In the genomic region with DNA sequence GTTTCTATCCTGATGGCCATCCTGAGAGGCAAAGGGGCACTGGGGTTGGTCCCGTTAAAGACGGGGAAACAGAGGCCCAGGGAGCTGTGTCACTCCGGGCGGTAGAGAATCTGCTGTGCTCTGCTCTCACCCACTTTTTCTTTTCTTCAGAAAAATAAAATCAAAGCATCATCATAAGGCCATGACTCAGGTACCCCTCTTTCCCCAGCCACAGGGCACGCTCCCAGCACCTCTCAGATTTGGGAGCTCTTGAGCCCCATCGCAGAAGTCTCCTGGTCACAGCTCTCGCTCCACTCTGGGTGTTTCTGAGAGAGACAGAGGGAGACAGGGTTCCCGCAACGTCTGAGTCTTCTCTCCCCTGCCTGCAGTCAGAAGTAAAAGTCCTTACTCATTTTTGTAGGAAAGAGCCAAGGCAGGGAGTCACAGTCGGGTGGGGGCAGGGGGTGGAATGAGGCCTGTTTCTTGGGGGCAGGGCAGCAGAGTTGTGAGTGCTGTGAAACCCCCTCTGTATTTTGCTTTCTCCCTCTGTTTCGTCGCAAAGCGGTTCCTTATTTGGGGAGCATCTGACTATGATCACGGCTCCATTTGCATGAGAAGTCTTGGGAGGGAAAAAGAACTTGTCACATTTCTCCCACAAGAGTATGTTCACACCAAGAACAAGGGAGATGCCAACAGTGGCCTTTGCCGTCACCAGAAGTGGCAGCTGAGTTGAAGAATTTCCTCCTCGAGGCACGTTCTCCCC, we compare ENCODE assay signal across 19 cellular contexts.
DNase-seq lines count a peak whose midpoint lies in the region; ATAC-seq and TF ChIP-seq lines count a peak whose summit lies in the region.
"Had no signal": no experiment of that assay in that cellular context is flagged by ENCODE, and none has a peak within 500 bp of the region (broad histone marks: within the 10 kb centered on the region; RNA-seq: fewer than 3 reads in every experiment).

No MANE protein-coding gene starts in this region.

- H3K23me2 ChIP-seq in H9 (ENCODE audit: insufficient read length, low read depth, low read length, poor library complexity, severe bottlenecking), result no peaks in the 10 kb centered on the region

- no peak overlapping the region for H2BK15ac ChIP-seq in H9 (ENCODE audit: low read depth, low read length)

- H3K4me3 Mint-ChIP-seq in H9 (no peak overlapping the region), osteocyte (ENCODE audit: unreplicated experiment) (no peak overlapping the region), T-helper 17 cell (no peak overlapping the region), glutamatergic neuron (ENCODE audit: unreplicated experiment) (no peak overlapping the region)
- no peak overlapping the region for H3K4me3 Mint-ChIP-seq in activated CD8-positive, alpha-beta memory T cell treated with anti-CD3 and anti-CD28 coated beads, Interleukin-2, amount 10 ng/mL, durations not matched to agents 7 days and 5 days
- H3K4me3 Mint-ChIP-seq: activated CD4-positive, alpha-beta T cell treated with anti-CD3 and anti-CD28 coated beads for 36 hours; activated naive CD4-positive, alpha-beta T cell treated with anti-CD3 and anti-CD28 coated beads, Interleukin-2, amount 50 U/mL, for 24 hours; stimulated activated effector memory CD8-positive, alpha-beta T cell treated with anti-CD3 and anti-CD28 coated beads, Interleukin-12 subunit alpha, Interleukin-12 subunit beta, amount 100 ng/mL, for 72 hours had no signal

- H3K9ac ChIP-seq in H9 (ENCODE audit: extremely low read depth, insufficient read length, low read length) (no peak overlapping the region), iPS-20b (ENCODE audit: low read depth, low read length) (peak overlapping the region; percentile 34; the same call in 1 of the 2 replicates)

- H2BK120ac ChIP-seq in H9 (ENCODE audit: low read depth, low read length, poor library complexity, severe bottlenecking), result no peak overlapping the region

- no peak overlapping the region for H4K5ac ChIP-seq in H9 (ENCODE audit: insufficient read length, low read depth, low read length)

- H3K27ac ChIP-seq in H9 (ENCODE audit: insufficient read length, low read depth, low read length) (no peak overlapping the region), iPS-20b (ENCODE audit: low read length) (no peak overlapping the region)
- H3K27ac ChIP-seq: thoracic aorta had no signal

- H3K79me1 ChIP-seq in H9 (ENCODE audit: insufficient read depth, low read depth, low read length, poor library complexity, severe bottlenecking), result no peaks in the 10 kb centered on the region

- peak overlapping the region in 2 of 3 experiments; percentile 82 to 90; a peak in 4 of 7 replicates for H3K27ac Mint-ChIP-seq in H9
- H3K27ac Mint-ChIP-seq in activated CD8-positive, alpha-beta memory T cell treated with anti-CD3 and anti-CD28 coated beads, Interleukin-2, amount 10 ng/mL, durations not matched to agents 7 days and 5 days, result no peak overlapping the region
- H3K27ac Mint-ChIP-seq in osteocyte (ENCODE audit: unreplicated experiment), result no peak overlapping the region
- no peak overlapping the region for H3K27ac Mint-ChIP-seq in T-helper 17 cell
- H3K27ac Mint-ChIP-seq in glutamatergic neuron (ENCODE audit: unreplicated experiment), result no peak overlapping the region
- H3K27ac Mint-ChIP-seq: activated CD4-positive, alpha-beta T cell treated with anti-CD3 and anti-CD28 coated beads for 36 hours; activated naive CD4-positive, alpha-beta T cell treated with anti-CD3 and anti-CD28 coated beads, Interleukin-2, amount 50 U/mL, for 24 hours; stimulated activated effector memory CD8-positive, alpha-beta T cell treated with anti-CD3 and anti-CD28 coated beads, Interleukin-12 subunit alpha, Interleukin-12 subunit beta, amount 100 ng/mL, for 72 hours had no signal

- H3K56ac ChIP-seq in H9 (ENCODE audit: insufficient read length, low read depth, low read length), result no peak overlapping the region

- H3K4me1 ChIP-seq in H9 (ENCODE audit: insufficient read depth, low read length) (no peaks in the 10 kb centered on the region), iPS-20b (ENCODE audit: insufficient read depth, low read length) (peaks cover 9% of the 10 kb centered on the region)

- H3K36me3 ChIP-seq in iPS-20b (ENCODE audit: insufficient read depth, low read depth, low read length), result no peaks in the 10 kb centered on the region
- H3K36me3 ChIP-seq: thoracic aorta had no signal

- no peak overlapping the region for H3K23ac ChIP-seq in H9 (ENCODE audit: insufficient read length, low read depth, low read length)

- no peak overlapping the region for H4K91ac ChIP-seq in H9 (ENCODE audit: insufficient read length, low read depth, low read length)

- no peaks in the 10 kb centered on the region for H3K79me2 ChIP-seq in H9 (ENCODE audit: insufficient read depth, low read length)

- no peak overlapping the region for H3K4me2 ChIP-seq in H9 (ENCODE audit: insufficient read depth, insufficient read length, low read length)

- no peak for TF ChIP-seq CTCF in H9 (conservative IDR thresholded peaks at IDR 0.05)
- no peak for TF ChIP-seq CTCF in osteocyte (IDR thresholded peaks at IDR 0.05)
- no peak for TF ChIP-seq CTCF in glutamatergic neuron (IDR thresholded peaks at IDR 0.05; ENCODE audit: partially characterized antibody, unreplicated experiment)

- no peak overlapping the region for H3K4ac ChIP-seq in H9 (ENCODE audit: low read depth, low read length)

- H3K14ac ChIP-seq in H9 (ENCODE audit: insufficient read depth, low read length), result peak overlapping the region; percentile 33; the same call in 1 of the 2 replicates

- no peak overlapping the region for H2BK5ac ChIP-seq in H9 (ENCODE audit: insufficient read length, low read length)

- H3K27me3 ChIP-seq in H9 (ENCODE audit: insufficient read depth, low read length), result no peaks in the 10 kb centered on the region
- H3K27me3 ChIP-seq in iPS-20b (ENCODE audit: insufficient read depth, low read length), result no peaks in the 10 kb centered on the region

- no peak overlapping the region for H3T11ph ChIP-seq in H9 (ENCODE audit: low read length)

- no peak overlapping the region for H2BK12ac ChIP-seq in H9 (ENCODE audit: insufficient read length, low read depth, low read length)

- no peaks in the 10 kb centered on the region for H3K36me3 Mint-ChIP-seq in H9 (ENCODE audit: insufficient read depth in 1 of 3, low read depth in 3 of 3)
- H3K36me3 Mint-ChIP-seq in activated CD8-positive, alpha-beta memory T cell treated with anti-CD3 and anti-CD28 coated beads, Interleukin-2, amount 10 ng/mL, durations not matched to agents 7 days and 5 days, result no peaks in the 10 kb centered on the region
- H3K36me3 Mint-ChIP-seq in osteocyte (ENCODE audit: unreplicated experiment), result no peaks in the 10 kb centered on the region
- H3K36me3 Mint-ChIP-seq in T-helper 17 cell (ENCODE audit: low read depth), result peaks cover 8% of the 10 kb centered on the region
- H3K36me3 Mint-ChIP-seq in glutamatergic neuron (ENCODE audit: unreplicated experiment), result no peaks in the 10 kb centered on the region
- H3K36me3 Mint-ChIP-seq: activated naive CD4-positive, alpha-beta T cell treated with anti-CD3 and anti-CD28 coated beads, Interleukin-2, amount 50 U/mL, for 24 hours; stimulated activated effector memory CD8-positive, alpha-beta T cell treated with anti-CD3 and anti-CD28 coated beads, Interleukin-12 subunit alpha, Interleukin-12 subunit beta, amount 100 ng/mL, for 72 hours had no signal

- DNase-seq in H9 (no peak), osteocyte (ENCODE audit: extremely low spot score, unreplicated experiment) (peak; percentile 60), T-helper 17 cell (no peak), HuH-7.5 (ENCODE audit: low spot score) (no peak), HEK293T (ENCODE audit: extremely low spot score) (no peak), glutamatergic neuron (no peak)
- peak; percentile 35 for DNase-seq in activated CD8-positive, alpha-beta memory T cell treated with anti-CD3 and anti-CD28 coated beads, Interleukin-2, amount 10 ng/mL, durations not matched to agents 7 days and 5 days
- DNase-seq: activated CD4-positive, alpha-beta T cell treated with anti-CD3 and anti-CD28 coated beads for 36 hours; hippocampal formation; Kasumi-1; kidney glomerular epithelial cell; NCI-H1092; NCI-H2029; NCI-H446; RPMI8226 had no signal

- H3K4me3 ChIP-seq in iPS-20b (ENCODE audit: low read length), result no peak overlapping the region
- H3K4me3 ChIP-seq: thoracic aorta had no signal

- H3K9me3 ChIP-seq in H9 (ENCODE audit: control insufficient read depth, low read depth, low read length), result no peaks in the 10 kb centered on the region
- H3K9me3 ChIP-seq in iPS-20b (ENCODE audit: insufficient read depth, low read depth, low read length), result no peaks in the 10 kb centered on the region
- H3K9me3 ChIP-seq in T-helper 17 cell (ENCODE audit: control insufficient read depth, low read length, poor library complexity, severe bottlenecking), result no peaks in the 10 kb centered on the region
- H3K9me3 ChIP-seq: thoracic aorta had no signal

- H3K4me1 Mint-ChIP-seq in H9, result peaks cover 26 to 29% of the 10 kb centered on the region in 2 experiments
- H3K4me1 Mint-ChIP-seq in activated CD8-positive, alpha-beta memory T cell treated with anti-CD3 and anti-CD28 coated beads, Interleukin-2, amount 10 ng/mL, durations not matched to agents 7 days and 5 days, result peaks cover 12% of the 10 kb centered on the region
- no peaks in the 10 kb centered on the region for H3K4me1 Mint-ChIP-seq in osteocyte (ENCODE audit: unreplicated experiment)
- H3K4me1 Mint-ChIP-seq in T-helper 17 cell, result peaks cover 32% of the 10 kb centered on the region
- peaks cover 11% of the 10 kb centered on the region for H3K4me1 Mint-ChIP-seq in glutamatergic neuron (ENCODE audit: low read depth, unreplicated experiment)

- whole genome bisulfite sequencing in H9 (ENCODE audit: extremely low coverage, insufficient read length, low lambda C conversion rate), result no CpG with 5 or more reads among the region's 17 CpGs

- CTCF ChIA-PET in activated CD8-positive, alpha-beta memory T cell treated with anti-CD3 and anti-CD28 coated beads, Interleukin-2, amount 10 ng/mL, durations not matched to agents 7 days and 5 days (lab: Charles Lee), result no interaction called here
- CTCF ChIA-PET in HEK293T (lab: Yijun Ruan, JAX), result no interaction called here

- no peaks in the 10 kb centered on the region for H4K20me1 ChIP-seq in H9 (ENCODE audit: control insufficient read depth, insufficient read depth, insufficient read length)

- POLR2A ChIA-PET in HEK293T (lab: Yijun Ruan, JAX), result no interaction called here

- no peak overlapping the region for H2BK20ac ChIP-seq in H9 (ENCODE audit: low read depth, low read length, poor library complexity, severe bottlenecking)

- H2AFZ ChIP-seq in H9 (ENCODE audit: low read length), result no peak overlapping the region

- H3K9me3 Mint-ChIP-seq in H9 (no peaks in the 10 kb centered on the region), osteocyte (ENCODE audit: unreplicated experiment) (no peaks in the 10 kb centered on the region), glutamatergic neuron (ENCODE audit: unreplicated experiment) (peaks cover 3% of the 10 kb centered on the region)
- no peaks in the 10 kb centered on the region for H3K9me3 Mint-ChIP-seq in activated CD8-positive, alpha-beta memory T cell treated with anti-CD3 and anti-CD28 coated beads, Interleukin-2, amount 10 ng/mL, durations not matched to agents 7 days and 5 days (ENCODE audit: low read depth)
- H3K9me3 Mint-ChIP-seq: activated naive CD4-positive, alpha-beta T cell treated with anti-CD3 and anti-CD28 coated beads, Interleukin-2, amount 50 U/mL, for 24 hours; stimulated activated effector memory CD8-positive, alpha-beta T cell treated with anti-CD3 and anti-CD28 coated beads, Interleukin-12 subunit alpha, Interleukin-12 subunit beta, amount 100 ng/mL, for 72 hours had no signal

- H3K27me3 Mint-ChIP-seq in H9 (ENCODE audit: low read depth) (peaks cover 2% of the 10 kb centered on the region), osteocyte (ENCODE audit: unreplicated experiment) (peaks cover 6% of the 10 kb centered on the region), T-helper 17 cell (no peaks in the 10 kb centered on the region), glutamatergic neuron (ENCODE audit: unreplicated experiment) (peaks cover 8% of the 10 kb centered on the region)
- no peaks in the 10 kb centered on the region for H3K27me3 Mint-ChIP-seq in activated CD8-positive, alpha-beta memory T cell treated with anti-CD3 and anti-CD28 coated beads, Interleukin-2, amount 10 ng/mL, durations not matched to agents 7 days and 5 days
- H3K27me3 Mint-ChIP-seq: activated CD4-positive, alpha-beta T cell treated with anti-CD3 and anti-CD28 coated beads for 36 hours; activated naive CD4-positive, alpha-beta T cell treated with anti-CD3 and anti-CD28 coated beads, Interleukin-2, amount 50 U/mL, for 24 hours had no signal

- H3K18ac ChIP-seq in H9 (ENCODE audit: insufficient read length, low read depth, low read length), result no peak overlapping the region

- H2AK5ac ChIP-seq in H9 (ENCODE audit: insufficient read length, low read length), result no peak overlapping the region

- H4K8ac ChIP-seq in H9 (replicated peaks; ENCODE audit: insufficient read length, low read depth, low read length), result no peak overlapping the region

- no peak for ATAC-seq in activated CD8-positive, alpha-beta memory T cell treated with anti-CD3 and anti-CD28 coated beads, Interleukin-2, amount 10 ng/mL, durations not matched to agents 7 days and 5 days
- no peak for ATAC-seq in T-helper 17 cell
- ATAC-seq: activated CD4-positive, alpha-beta T cell treated with anti-CD3 and anti-CD28 coated beads for 36 hours; stimulated activated effector memory CD8-positive, alpha-beta T cell treated with anti-CD3 and anti-CD28 coated beads, Interleukin-12 subunit alpha, Interleukin-12 subunit beta, amount 100 ng/mL, for 72 hours had no signal

Comparison
In these comparisons a context has a peak if more than half of its experiments do, and no peak if none do; other contexts are left out.
1. DNase-seq: peak in activated CD8-positive, alpha-beta memory T cell treated with anti-CD3 and anti-CD28 coated beads, Interleukin-2, amount 10 ng/mL, durations not matched to agents 7 days and 5 days (single experiment) and osteocyte (single experiment); none in H9 (single experiment), T-helper 17 cell (0 of 3), HuH-7.5 (single experiment), HEK293T (single experiment) and glutamatergic neuron (single experiment).
2. H3K27ac Mint-ChIP-seq: peak in H9 (2 of 3); none in activated CD8-positive, alpha-beta memory T cell treated with anti-CD3 and anti-CD28 coated beads, Interleukin-2, amount 10 ng/mL, durations not matched to agents 7 days and 5 days (single experiment), osteocyte (single experiment), T-helper 17 cell (single experiment) and glutamatergic neuron (single experiment).